22 cellular contexts compared by ENCODE assay signal in the genomic region with DNA sequence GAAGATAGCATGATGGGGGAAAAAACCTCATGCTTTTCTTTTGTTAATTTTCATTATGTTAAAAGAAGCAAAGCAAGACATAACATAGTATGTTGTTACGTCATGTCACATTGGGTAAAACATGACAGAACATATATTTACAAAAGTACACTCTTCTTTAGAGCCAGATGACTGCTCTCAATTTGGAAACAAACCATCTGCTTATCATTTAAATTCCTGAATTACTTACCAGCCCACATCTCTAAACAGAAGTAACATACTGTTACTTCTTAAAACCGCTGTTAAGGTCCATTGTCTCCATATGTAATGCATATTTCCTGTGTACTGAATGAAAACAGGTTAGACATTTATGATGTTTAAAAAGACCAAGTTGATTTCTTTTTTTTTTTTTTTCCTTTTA.
A peak's percentile ranks its signal among the peaks of the same experiment; 100 is the strongest.
DNase-seq lines count a peak whose midpoint lies in the region; ATAC-seq and TF ChIP-seq lines count a peak whose summit lies in the region.
"Had no signal": no experiment of that assay in that cellular context is flagged by ENCODE, and none has a peak within 500 bp of the region (broad histone marks: within the 10 kb centered on the region; RNA-seq: fewer than 3 reads in every experiment).

No MANE protein-coding gene starts in this region.

- no peak overlapping the region for H2BK120ac ChIP-seq in IMR-90 (ENCODE audit: low read depth, low read length)

- H4K91ac ChIP-seq in IMR-90 (ENCODE audit: insufficient read depth, low read depth, low read length) = no peak overlapping the region

- H3K27ac ChIP-seq in IMR-90 (ENCODE audit: insufficient read depth, low read length) (no peak overlapping the region), osteoblast (ENCODE audit: low read depth, low read length) (no peak overlapping the region)
- H3K27ac ChIP-seq: right atrium auricular region, spleen, vagina had no signal

- H3K79me2 ChIP-seq in osteoblast (ENCODE audit: insufficient read depth, low read length) = no peaks in the 10 kb centered on the region

- no TSS peak for BruUV-seq in IMR-90 (replicated peaks; lab: Mats Ljungman, UMichigan)

- in situ Hi-C loops in IMR-90 (cut with MboI; ENCODE audit: low sequenced_read_pairs) = no loop called here

- peaks cover 4 to 12% of the 10 kb centered on the region in 2 experiments; a peak in 3 of 4 replicates for H3K79me1 ChIP-seq in IMR-90 (ENCODE audit: low read depth in 1 of 2, low read length in 2 of 2)

- H3K23ac ChIP-seq in IMR-90 (ENCODE audit: low read depth, low read length) = no peak overlapping the region

- H4K8ac ChIP-seq in IMR-90 (ENCODE audit: low read depth in 2 of 2, low read length in 2 of 2) = no peak overlapping the region

- POLR2A ChIA-PET in IMR-90 (lab: Charles Lee; ENCODE audit: unreplicated experiment) = no interaction called here

- dilution Hi-C loops in IMR-90 (cut with HindIII; ENCODE audit: low sequenced_read_pairs, unreplicated experiment) = no loop called here

- H3K4ac ChIP-seq in IMR-90 (ENCODE audit: low read depth, low read length) = no peak overlapping the region

- no peak overlapping the region for H3K14ac ChIP-seq in IMR-90 (replicated peaks; ENCODE audit: low read depth, low read length)

- H3K36me3 ChIP-seq in IMR-90 (ENCODE audit: control insufficient read depth, insufficient read depth, low read length) = no peaks in the 10 kb centered on the region
- no peaks in the 10 kb centered on the region for H3K36me3 ChIP-seq in osteoblast (ENCODE audit: insufficient read depth, low read length)
- H3K36me3 ChIP-seq: right atrium auricular region, vagina had no signal

- DNase-seq in DMS 273 (lab: John Stamatoyannopoulos, UW; ENCODE audit: unreplicated experiment) = peak; percentile 5
- DNase-seq in IMR-90 = peak; percentile 64
- peak; percentile 80 for DNase-seq in fibroblast of mammary gland (ENCODE audit: low read depth)
- peak; percentile 57 for DNase-seq in osteoblast (ENCODE audit: insufficient read length, low spot score, missing footprints)
- DNase-seq in stimulated activated CD8-positive, alpha-beta memory T cell treated with anti-CD3 and anti-CD28 coated beads, Interleukin-4, amount 100 ng/mL, for 48 hours = no peak
- no peak for DNase-seq in NOMO-1 treated with dmso at 0.1 percent for 144 hours (lab: John Stamatoyannopoulos, UW; ENCODE audit: unreplicated experiment)
- no peak for DNase-seq in T-helper 1 cell
- DNase-seq: activated CD4-positive, alpha-beta T cell treated with anti-CD3 and anti-CD28 coated beads, Interleukin-2, amount 50 U/mL, for 1 hour; activated CD4-positive, CD25-positive, alpha-beta regulatory T cell; activated gamma-delta T cell treated with Interleukin-2 at 50 U/mL for 16 hours; activated T-cell treated with anti-CD3 and anti-CD28 coated beads, Interleukin-2, amount 50 U/mL, for 24 hours; Caco-2; DMS79; GDM1; NCI-H2171 treated with DMSO at 0.1 percent for 48 hours; NCI-H510A treated with DMSO at 0.1 percent for 48 hours; spleen; stimulated activated CD4-positive, alpha-beta T cell treated with anti-CD3 and anti-CD28 coated beads, Interleukin-2, amount 100 ng/mL, for 24 hours; T-helper 17 cell; testis had no signal

- no peak overlapping the region for H3K56ac ChIP-seq in IMR-90 (ENCODE audit: extremely low read depth, insufficient read depth, low read length)

- WGBS in IMR-90 (ENCODE audit: extremely low coverage in 2 of 2, insufficient read length in 1 of 2), 2 experiments = no CpG with 5 or more reads among the region's 2 CpGs

- H2AK9ac ChIP-seq in IMR-90 (replicated peaks; ENCODE audit: low read depth, low read length, poor library complexity) = no peak overlapping the region

- CTCF ChIA-PET in IMR-90 (lab: Yijun Ruan, JAX) = no interaction called here

- H3K27me3 ChIP-seq in IMR-90 (ENCODE audit: control insufficient read depth, insufficient read depth, low read length) (no peaks in the 10 kb centered on the region), osteoblast (ENCODE audit: insufficient read depth, low read length) (no peaks in the 10 kb centered on the region)
- H3K27me3 ChIP-seq: right atrium auricular region, spleen, testis, vagina had no signal

- H3K4me3 ChIP-seq in IMR-90 (ENCODE audit: insufficient read depth, low read depth, low read length) (no peak overlapping the region), fibroblast of mammary gland (ENCODE audit: control insufficient read depth, low read depth, low read length) (no peak overlapping the region), osteoblast (ENCODE audit: insufficient read depth, low read length) (no peak overlapping the region)
- H3K4me3 ChIP-seq: right atrium auricular region, spleen, testis, vagina had no signal

- no peaks in the 10 kb centered on the region for H3K9me3 ChIP-seq in IMR-90 (ENCODE audit: control insufficient read depth, insufficient read depth, low read length)
- peaks cover 1% of the 10 kb centered on the region for H3K9me3 ChIP-seq in osteoblast (ENCODE audit: low read depth, low read length)
- H3K9me3 ChIP-seq: testis, vagina had no signal

- H3K18ac ChIP-seq in IMR-90 (ENCODE audit: low read depth, low read length) = no peak overlapping the region

- H3K4me1 ChIP-seq in IMR-90 (ENCODE audit: control insufficient read depth, insufficient read depth, low read length) = no peaks in the 10 kb centered on the region
- no peaks in the 10 kb centered on the region for H3K4me1 ChIP-seq in osteoblast (ENCODE audit: insufficient read depth, low read length)
- H3K4me1 ChIP-seq: Caco-2, right atrium auricular region, spleen, testis, vagina had no signal

- TF ChIP-seq CTCF in IMR-90 (conservative IDR thresholded peaks at IDR 0.05; ENCODE audit: low read depth, low read length) (no peak), fibroblast of mammary gland (conservative IDR thresholded peaks at IDR 0.05; ENCODE audit: control insufficient read depth, insufficient read depth, low read depth, low read length) (no peak), osteoblast (IDR thresholded peaks at IDR 0.05; ENCODE audit: extremely low read depth, low read depth, low read length) (no peak)

- no peak overlapping the region for H2AK5ac ChIP-seq in IMR-90 (ENCODE audit: low read depth, low read length)

- no peak for TF ChIP-seq POLR2A in IMR-90 (IDR thresholded peaks at IDR 0.05; ENCODE audit: low read depth, low read length)

- peak; percentile 81 for ATAC-seq in IMR-90 (ENCODE audit: low read depth)
- ATAC-seq: T-helper 17 cell had no signal

- intact Hi-C loops in IMR-90 (cut with micrococcal nuclease) = no loop called here

- TF ChIP-seq RAD21 in IMR-90 (IDR thresholded peaks at IDR 0.05; ENCODE audit: low read length) = no peak

- H3K9ac ChIP-seq in IMR-90 (ENCODE audit: low read depth, low read length) = no peak overlapping the region

- H2BK5ac ChIP-seq in IMR-90 (ENCODE audit: low read depth, low read length, poor library complexity, severe bottlenecking) = no peak overlapping the region

- H4K20me1 ChIP-seq in IMR-90 (ENCODE audit: insufficient read depth, low read length) (no peaks in the 10 kb centered on the region), osteoblast (ENCODE audit: insufficient read depth, low read length) (peaks cover 3% of the 10 kb centered on the region)

- H4K5ac ChIP-seq in IMR-90 (ENCODE audit: low read depth, low read length) = no peak overlapping the region

- H3K9me1 ChIP-seq in IMR-90 (ENCODE audit: insufficient read depth, low read length) = no peaks in the 10 kb centered on the region; the same call in 1 of the 2 replicates

- H3K4me2 ChIP-seq in IMR-90 (ENCODE audit: low read depth, low read length) (no peak overlapping the region), osteoblast (ENCODE audit: insufficient read depth, low read length) (no peak overlapping the region)

- no peak overlapping the region for H2BK15ac ChIP-seq in IMR-90 (ENCODE audit: low read depth, low read length)

- H2BK20ac ChIP-seq in IMR-90 (ENCODE audit: low read depth, low read length) = no peak overlapping the region

- H2AFZ ChIP-seq in IMR-90 (replicated peaks; ENCODE audit: low read length, poor library complexity) = no peak overlapping the region
- H2AFZ ChIP-seq in osteoblast (ENCODE audit: low read length) = no peak overlapping the region

TF ChIP-seq in IMR-90, 13 proteins besides CTCF, POLR2A, EP300 and RAD21:
- TF ChIP-seq BHLHE40 (IDR thresholded peaks at IDR 0.05; ENCODE audit: low read depth, low read length) = no peak

Comparison
In these comparisons a context has a peak if more than half of its experiments do, and no peak if none do; other contexts are left out.
1. DNase-seq: peak in DMS 273 (single experiment), IMR-90 (single experiment), fibroblast of mammary gland (single experiment) and osteoblast (single experiment); none in stimulated activated CD8-positive, alpha-beta memory T cell treated with anti-CD3 and anti-CD28 coated beads, Interleukin-4, amount 100 ng/mL, for 48 hours (single experiment), NOMO-1 treated with dmso at 0.1 percent for 144 hours (single experiment) and T-helper 1 cell (0 of 5).